ENCODE assay signal across 15 cellular contexts in genomic region chr10:110789604-110790428, GRCh38.
DNase-seq lines count a peak whose midpoint lies in the region; TF ChIP-seq lines count a peak whose summit lies in the region.
"Had no signal": no experiment of that assay in that cellular context is flagged by ENCODE, and none has a peak within 500 bp of the region (broad histone marks: within the 10 kb centered on the region; RNA-seq: fewer than 3 reads in every experiment).

No MANE protein-coding gene starts in this region.

- H3K4me3 ChIP-seq in Karpas-422 (ENCODE audit: low read length): no peak overlapping the region
- H3K4me3 ChIP-seq: lung had no signal

- no peaks in the 10 kb centered on the region for H3K9me3 ChIP-seq in Karpas-422 (ENCODE audit: low read length)

- no peaks in the 10 kb centered on the region for H3K36me3 ChIP-seq in Karpas-422 (ENCODE audit: insufficient read depth, low read length)

- H2AFZ ChIP-seq in Karpas-422 (ENCODE audit: low read length): no peak overlapping the region

- no peak overlapping the region for H3K4me3 Mint-ChIP-seq in progenitor cell of endocrine pancreas (ENCODE audit: low read depth)
- H3K4me3 Mint-ChIP-seq: B cell, natural killer cell had no signal

- H3K27ac Mint-ChIP-seq in progenitor cell of endocrine pancreas: peak overlapping the region; percentile 56
- H3K27ac Mint-ChIP-seq: B cell, natural killer cell had no signal

- H3K9me2 ChIP-seq in Karpas-422 (replicated peaks; ENCODE audit: insufficient read depth, low read length): no peaks in the 10 kb centered on the region

- H3K36me3 Mint-ChIP-seq in progenitor cell of endocrine pancreas (ENCODE audit: insufficient read depth): no peaks in the 10 kb centered on the region
- H3K36me3 Mint-ChIP-seq: natural killer cell had no signal

- H3K9ac ChIP-seq in Karpas-422 (ENCODE audit: low read length): no peak overlapping the region

- peaks cover 62% of the 10 kb centered on the region for H3K4me1 Mint-ChIP-seq in progenitor cell of endocrine pancreas (ENCODE audit: low read depth)
- H3K4me1 Mint-ChIP-seq: B cell, natural killer cell had no signal

- TF ChIP-seq CTCF in VCaP (conservative IDR thresholded peaks at IDR 0.05) (no peak), progenitor cell of endocrine pancreas (IDR thresholded peaks at IDR 0.05; ENCODE audit: unreplicated experiment) (no peak)

- H3K79me2 ChIP-seq in Karpas-422 (ENCODE audit: low read length): no peaks in the 10 kb centered on the region

- H4K20me1 ChIP-seq in Karpas-422 (ENCODE audit: insufficient read depth, low read depth, low read length): no peaks in the 10 kb centered on the region

- no peaks in the 10 kb centered on the region for H3K4me1 ChIP-seq in Karpas-422 (ENCODE audit: low read length)

- no peak overlapping the region for H3K4me2 ChIP-seq in Karpas-422 (ENCODE audit: low read depth, low read length, poor library complexity, severe bottlenecking)

- H3K27me3 ChIP-seq in Karpas-422 (ENCODE audit: low read length): no peaks in the 10 kb centered on the region

- H3K27ac ChIP-seq in VCaP: peak overlapping the region; percentile 83
- H3K27ac ChIP-seq in Karpas-422 (ENCODE audit: low read length): no peak overlapping the region

- no peaks in the 10 kb centered on the region for H3K27me3 Mint-ChIP-seq in progenitor cell of endocrine pancreas
- H3K27me3 Mint-ChIP-seq: B cell had no signal

- no peaks in the 10 kb centered on the region for H3K9me3 Mint-ChIP-seq in progenitor cell of endocrine pancreas (ENCODE audit: low read depth)
- H3K9me3 Mint-ChIP-seq: natural killer cell had no signal

- peak; percentile 45 for DNase-seq in ELF-1 (ENCODE audit: low read depth, low spot score)
- DNase-seq in NCI-H1436 treated with DMSO at 0.1 percent for 48 hours (lab: John Stamatoyannopoulos, UW): peak; percentile 84
- no peak for DNase-seq in progenitor cell of endocrine pancreas (ENCODE audit: low spot score, unreplicated experiment)
- no peak for DNase-seq in globus pallidus (ENCODE audit: low spot score)
- no peak for DNase-seq in Karpas-422
- no peak for DNase-seq in activated CD4-positive, CD25-positive, alpha-beta regulatory T cell (lab: John Stamatoyannopoulos, UW)
- DNase-seq: activated CD4-positive, CD25-positive, alpha-beta regulatory T cell treated with anti-CD3 and anti-CD28 coated beads, Interleukin-2, amount 50 U/mL, for 72 hours; activated gamma-delta T cell treated with Interleukin-2 at 50 U/mL for 16 hours; Calu3; H7; natural killer cell; NCI-H2081 treated with DMSO at 0.1 percent for 48 hours had no signal

Comparison
In these comparisons a context has a peak if more than half of its experiments do, and no peak if none do; other contexts are left out.
1. DNase-seq: peak in ELF-1 (single experiment) and NCI-H1436 treated with DMSO at 0.1 percent for 48 hours (single experiment); none in progenitor cell of endocrine pancreas (single experiment), globus pallidus (single experiment), Karpas-422 (single experiment) and activated CD4-positive, CD25-positive, alpha-beta regulatory T cell (0 of 4).